In genomic region chr13:77513719-77514335, GRCh38 we compare ENCODE assay signal across 14 cellular contexts. TPM values are rescaled to one million over a fixed set of nuclear protein-coding genes. Genes with fewer than 3 reads are reported as not detected.
DNase-seq lines count a peak whose midpoint lies in the region; ATAC-seq, FAIRE-seq and TF ChIP-seq lines count a peak whose summit lies in the region.
"Had no signal": no experiment of that assay in that cellular context is flagged by ENCODE, and none has a peak within 500 bp of the region (broad histone marks: within the 10 kb centered on the region; RNA-seq: fewer than 3 reads in every experiment).

No MANE protein-coding gene starts in this region.

- peaks cover 10% of the 10 kb centered on the region for H3K4me1 Mint-ChIP-seq in activated T-helper 1 cell treated with anti-CD3 and anti-CD28 coated beads, Interleukin-12 subunit alpha, Interleukin-12 subunit beta, Interleukin-2, Interleukin-4 antibody, amounts not matched to agents 30 ng/mL and 10 ng/mL and 1 ng/mL, durations not matched to agents 14 hours and 24 hours and 36 hours (ENCODE audit: low read depth)
- peaks cover 7% of the 10 kb centered on the region for H3K4me1 Mint-ChIP-seq in type B pancreatic cell (ENCODE audit: unreplicated experiment)
- H3K4me1 Mint-ChIP-seq: neural crest cell had no signal

- DNase-seq in GM12878 (ENCODE audit: low read depth, low spot score) (no peak), C1 segment of cervical spinal cord (lab: John Stamatoyannopoulos, UW) (no peak), type B pancreatic cell (ENCODE audit: extremely low spot score, unreplicated experiment) (no peak)
- DNase-seq in activated T-helper 1 cell treated with anti-CD3 and anti-CD28 coated beads, Interleukin-12 subunit alpha, Interleukin-12 subunit beta, Interleukin-2, Interleukin-4 antibody, amounts not matched to agents 30 ng/mL and 10 ng/mL and 1 ng/mL, durations not matched to agents 14 hours and 24 hours and 36 hours (ENCODE audit: low spot score), result no peak
- DNase-seq in central memory CD4-positive, alpha-beta T cell, result no peak
- DNase-seq: KG1, NCI-H446 had no signal

- intact Hi-C loops in GM12878 (cut with micrococcal nuclease; ENCODE audit: unreplicated experiment), result loop anchor here (1.0 kb wide), 1 partner anchor 44 kb away; no protein-coding TSS in a partner anchor
- intact Hi-C loops in activated T-helper 1 cell treated with anti-CD3 and anti-CD28 coated beads, Interleukin-12 subunit alpha, Interleukin-12 subunit beta, Interleukin-2, Interleukin-4 antibody, amounts not matched to agents 30 ng/mL and 10 ng/mL and 1 ng/mL, durations not matched to agents 14 hours and 24 hours and 36 hours (cut with micrococcal nuclease), result no loop called here

- SMC1A ChIA-PET in GM12878 (lab: Charles Lee; ENCODE audit: uncharacterized antibody, unreplicated experiment), result interaction anchor here (0.8 to 5.5 kb wide), 11 partner anchors 10 to 236 kb away, joined by 3 to 57 read pairs (median 4); no protein-coding TSS in a partner anchor

- H3K4me3 ChIP-seq in GM12878, result no peak overlapping the region

- FAIRE-seq in GM12878 (lab: Jason Lieb, UNC), result peak; percentile 89
- FAIRE-seq: astrocyte, islet of Langerhans had no signal

- peak overlapping the region; percentile 40 for H3K4me2 ChIP-seq in GM12878 (ENCODE audit: control insufficient read depth, insufficient read depth)

- H4K20me1 ChIP-seq in GM12878 (ENCODE audit: control insufficient read depth, insufficient read depth), result no peaks in the 10 kb centered on the region

- H3K36me3 Mint-ChIP-seq in activated T-helper 1 cell treated with anti-CD3 and anti-CD28 coated beads, Interleukin-12 subunit alpha, Interleukin-12 subunit beta, Interleukin-2, Interleukin-4 antibody, amounts not matched to agents 30 ng/mL and 10 ng/mL and 1 ng/mL, durations not matched to agents 14 hours and 24 hours and 36 hours (ENCODE audit: low read depth), result no peaks in the 10 kb centered on the region
- H3K36me3 Mint-ChIP-seq in type B pancreatic cell, result no peaks in the 10 kb centered on the region

- no peaks in the 10 kb centered on the region for H3K27me3 Mint-ChIP-seq in activated T-helper 1 cell treated with anti-CD3 and anti-CD28 coated beads, Interleukin-12 subunit alpha, Interleukin-12 subunit beta, Interleukin-2, Interleukin-4 antibody, amounts not matched to agents 30 ng/mL and 10 ng/mL and 1 ng/mL, durations not matched to agents 14 hours and 24 hours and 36 hours (ENCODE audit: insufficient read depth)
- H3K27me3 Mint-ChIP-seq in type B pancreatic cell, result no peaks in the 10 kb centered on the region

- POLR2A ChIA-PET in GM12878 (lab: Charles Lee), result interaction anchor here (0.5 to 0.9 kb wide), 2 partner anchors 25 to 189 kb away, joined by 3 read pairs; no protein-coding TSS in a partner anchor

- WGBS in GM12878 (ENCODE audit: insufficient coverage, insufficient replicate concordance, low lambda C conversion rate, missing lambda C conversion rate), result 38% methylated on average over 2 of the region's 2 CpGs

- H3K4me1 ChIP-seq in GM12878 (ENCODE audit: control insufficient read depth, insufficient read depth, low read length), result peaks cover 16% of the 10 kb centered on the region; the same call in 1 of the 2 replicates

- no peak overlapping the region for H3K9ac ChIP-seq in GM12878 (ENCODE audit: control insufficient read depth, insufficient read depth, low read length)

- H3K9me3 Mint-ChIP-seq in activated T-helper 1 cell treated with anti-CD3 and anti-CD28 coated beads, Interleukin-12 subunit alpha, Interleukin-12 subunit beta, Interleukin-2, Interleukin-4 antibody, amounts not matched to agents 30 ng/mL and 10 ng/mL and 1 ng/mL, durations not matched to agents 14 hours and 24 hours and 36 hours, result no peaks in the 10 kb centered on the region
- no peaks in the 10 kb centered on the region for H3K9me3 Mint-ChIP-seq in type B pancreatic cell
- H3K9me3 Mint-ChIP-seq: neural crest cell had no signal

- TF ChIP-seq EP300 in GM12878 (IDR thresholded peaks at IDR 0.05; ENCODE audit: borderline replicate concordance in 1 of 2, control insufficient read depth in 1 of 2, low read depth in 2 of 2, low read length in 2 of 2), result peak; percentile 69 to 75

- no peak overlapping the region for H3K4me3 Mint-ChIP-seq in activated T-helper 1 cell treated with anti-CD3 and anti-CD28 coated beads, Interleukin-12 subunit alpha, Interleukin-12 subunit beta, Interleukin-2, Interleukin-4 antibody, amounts not matched to agents 30 ng/mL and 10 ng/mL and 1 ng/mL, durations not matched to agents 14 hours and 24 hours and 36 hours
- H3K4me3 Mint-ChIP-seq in type B pancreatic cell, result no peak overlapping the region
- H3K4me3 Mint-ChIP-seq: neural crest cell had no signal

- no peak overlapping the region; the same call in 1 of the 2 replicates for H3K27ac ChIP-seq in GM12878 (ENCODE audit: control insufficient read depth, insufficient read depth)
- H3K27ac ChIP-seq: epithelial cell of prostate had no signal

- TF ChIP-seq CTCF in GM12878 (IDR thresholded peaks at IDR 0.05 in 2 of 3, conservative IDR thresholded peaks at IDR 0.05 in 1 of 3; ENCODE audit: control insufficient read depth in 2 of 3, extremely low read depth in 1 of 3, insufficient read depth in 1 of 3, low read depth in 3 of 3, low read length in 3 of 3) (no peak), type B pancreatic cell (conservative IDR thresholded peaks at IDR 0.05) (no peak)

- H3K27ac Mint-ChIP-seq in activated T-helper 1 cell treated with anti-CD3 and anti-CD28 coated beads, Interleukin-12 subunit alpha, Interleukin-12 subunit beta, Interleukin-2, Interleukin-4 antibody, amounts not matched to agents 30 ng/mL and 10 ng/mL and 1 ng/mL, durations not matched to agents 14 hours and 24 hours and 36 hours, result no peak overlapping the region
- H3K27ac Mint-ChIP-seq in type B pancreatic cell, result no peak overlapping the region

- TF ChIP-seq POLR2A in GM12878 (IDR thresholded peaks at IDR 0.05; ENCODE audit: low read depth, low read length), result no peak

- in situ Hi-C loops in GM12878 (cut with MboI), result no loop called here

- CTCF ChIA-PET in GM12878 (lab: Yijun Ruan, JAX), result interaction anchor here (0.8 to 2.2 kb wide), 8 partner anchors 12 to 51 kb away, joined by 3 to 10 read pairs (median 4); no protein-coding TSS in a partner anchor

- no peaks in the 10 kb centered on the region for H3K27me3 ChIP-seq in GM12878 (replicated peaks in 1 of 2; ENCODE audit: control insufficient read depth in 2 of 2, insufficient read depth in 2 of 2, low read length in 1 of 2)

- no peaks in the 10 kb centered on the region for H3K9me3 ChIP-seq in GM12878 (replicated peaks; ENCODE audit: control insufficient read depth, insufficient read depth, low read length)

- no peak overlapping the region for H2AFZ ChIP-seq in GM12878 (ENCODE audit: control insufficient read depth, low read depth, low read length)

- TF ChIP-seq RAD21 in GM12878 (IDR thresholded peaks at IDR 0.05; ENCODE audit: insufficient read depth, low read depth, low read length), result no peak

- RAD21 ChIA-PET in GM12878 (lab: Charles Lee; ENCODE audit: unreplicated experiment), result interaction anchor here (0.7 to 1.6 kb wide), 5 partner anchors 12 to 82 kb away, joined by 3 to 7 read pairs (median 4); no protein-coding TSS in a partner anchor

- H3K36me3 ChIP-seq in GM12878 (ENCODE audit: control insufficient read depth in 2 of 2, insufficient read depth in 2 of 2, low read length in 1 of 2), result no peaks in the 10 kb centered on the region

- peak; percentile 83 for ATAC-seq in GM18909 (IDR thresholded peaks at IDR 0.05; ENCODE audit: poor library complexity, unreplicated experiment)
- peak; percentile 71 for ATAC-seq in GM21737 (IDR thresholded peaks at IDR 0.05; ENCODE audit: unreplicated experiment)
- ATAC-seq in HG03139 (IDR thresholded peaks at IDR 0.05; ENCODE audit: unreplicated experiment), result peak; percentile 66
- ATAC-seq in GM12878, result peak; percentile 92

- H3K79me2 ChIP-seq in GM12878 (ENCODE audit: control insufficient read depth, insufficient read depth, low read length), result no peaks in the 10 kb centered on the region

- no TSS peak for BruUV-seq in GM12878 (replicated peaks; lab: Mats Ljungman, UMichigan)

RNA-seq across cellular contexts. Expression of gene SCEL, which starts 21.7 kb away (rescaled TPM):
- total RNA-seq in GM12878 (2013; cell fraction: nucleolus; rRNA removed), result not detected in 2 replicates
- total RNA-seq in GM12878 (2014; rRNA removed) (0.27 TPM in 1 of 2 replicates, not detected in the other), GM12878 (2014; rRNA removed; fragmentation: Illumina TruSeq; extraction: Trizol) (0.27 and 0.28 TPM in 2 replicates), GM12878 (2021) (0.16 and 0.23 TPM in 2 replicates), type B pancreatic cell (ENCODE audit: low replicate concordance) (102 and 382 TPM in 2 replicates)
- not detected for polyA plus RNA-seq in GM12878 (2011; ENCODE audit: low read depth)
- polyA plus RNA-seq in GM12878 (2011; rRNA removed) (0.68 and 1.1 TPM in 2 replicates), GM12878 (2014; fragmentation: Illumina TruSeq; extraction: Trizol) (0.16 and 0.40 TPM in 2 replicates), GM12878 (2014; fragmentation: Nextera tagmentation; extraction: Ambion mirVana) (under 1 TPM; 0.15 to 0.16 TPM), GM12878 (2014; rRNA removed) (0.09 TPM in 1 of 2 replicates, not detected in the other), GM12878 (2016; fragmentation: Nextera tagmentation; extraction: Ambion mirVana) (under 1 TPM; 0.13 to 0.34 TPM)
- polyA plus RNA-seq in GM12878 (2011; cell fraction: cytosol; rRNA removed), result 0.25 and 0.33 TPM in 2 replicates
- 0.90 and 1.0 TPM in 2 replicates for polyA plus RNA-seq in GM12878 (2011; cell fraction: nucleus; rRNA removed)
- not detected in 2 replicates for polyA plus RNA-seq in GM12878 (2012)
- 0.41 and 0.73 TPM in 2 replicates for polyA minus RNA-seq in GM12878 (2011; rRNA and poly(A)+ RNA removed)
- polyA minus RNA-seq in GM12878 (2011; cell fraction: cytosol; rRNA and poly(A)+ RNA removed), result 1.1 TPM in 1 of 2 replicates, not detected in the other
- 0.24 and 0.48 TPM in 2 replicates for polyA minus RNA-seq in GM12878 (2011; cell fraction: nucleus; rRNA and poly(A)+ RNA removed)
- total RNA-seq in activated T-helper 1 cell treated with anti-CD3 and anti-CD28 coated beads, Interleukin-12 subunit alpha, Interleukin-12 subunit beta, Interleukin-2, Interleukin-4 antibody, amounts not matched to agents 30 ng/mL and 10 ng/mL and 1 ng/mL, durations not matched to agents 14 hours and 24 hours and 36 hours, result not detected in 2 replicates
- total RNA-seq: neural crest cell had no signal

Comparison
In these comparisons a context has a peak if more than half of its experiments do, and no peak if none do; other contexts are left out.
1. RNA of gene SCEL, which starts 21.7 kb away (total RNA-seq): 102 to 382 TPM in type B pancreatic cell; 0.16 to 0.28 TPM in GM12878 and not detected in activated T-helper 1 cell treated with anti-CD3 and anti-CD28 coated beads, Interleukin-12 subunit alpha, Interleukin-12 subunit beta, Interleukin-2, Interleukin-4 antibody, amounts not matched to agents 30 ng/mL and 10 ng/mL and 1 ng/mL, durations not matched to agents 14 hours and 24 hours and 36 hours; every median in the first group is over 10 times any median in the second.
2. Peak in every context shown above with its lines, with median percentiles within 50 percentile points of each other: ATAC-seq.